In genomic region chr17:78112508-78113471, GRCh38 we compare ENCODE assay signal across 8 cellular contexts. TPM values are rescaled to one million over a fixed set of nuclear protein-coding genes. Genes with fewer than 3 reads are reported as not detected.
A peak's percentile ranks its signal among the peaks of the same experiment; 100 is the strongest.
DNase-seq lines count a peak whose midpoint lies in the region; ATAC-seq and TF ChIP-seq lines count a peak whose summit lies in the region.

No MANE protein-coding gene starts in this region.

- H3K36me3 ChIP-seq in NT2/D1 (ENCODE audit: insufficient read depth, insufficient read length, low read length) (peaks cover 69% of the 10 kb centered on the region), esophagus muscularis mucosa (peaks cover 0 to 54% (median 27%) of the 10 kb centered on the region in 4 donors), thymus (ENCODE audit: control insufficient read depth, insufficient read depth) (peaks cover 61% of the 10 kb centered on the region)

- H3K9me3 ChIP-seq in NT2/D1 (ENCODE audit: insufficient read depth, low read length), result no peaks in the 10 kb centered on the region
- H3K9me3 ChIP-seq in esophagus muscularis mucosa, result no peaks in the 10 kb centered on the region
- no peaks in the 10 kb centered on the region for H3K9me3 ChIP-seq in thymus (ENCODE audit: control insufficient read depth)

- H3K4me3 Mint-ChIP-seq in HFFc6 (no peak overlapping the region), nephron (no peak overlapping the region)
- no peak overlapping the region for H3K4me3 Mint-ChIP-seq in activated T-cell treated with anti-CD3 and anti-CD28 coated beads, Interleukin-2, amount 50 U/mL, for 24 hours

- H3K4me1 ChIP-seq in NT2/D1 (ENCODE audit: insufficient read depth, insufficient read length) (peaks cover 12% of the 10 kb centered on the region), esophagus muscularis mucosa (peaks cover 22 to 56% (median 29%) of the 10 kb centered on the region in 4 donors), thymus (ENCODE audit: control insufficient read depth, insufficient read depth, low read length) (peaks cover 4% of the 10 kb centered on the region)

- H3K9me3 Mint-ChIP-seq in HFFc6 (no peaks in the 10 kb centered on the region), nephron (no peaks in the 10 kb centered on the region)
- no peaks in the 10 kb centered on the region for H3K9me3 Mint-ChIP-seq in activated T-cell treated with anti-CD3 and anti-CD28 coated beads, Interleukin-2, amount 50 U/mL, for 24 hours

- peak overlapping the region; percentile 51 for H3K9ac ChIP-seq in NT2/D1 (ENCODE audit: insufficient read length, low read depth)

- H3K36me3 Mint-ChIP-seq in HFFc6 (ENCODE audit: low read depth), result no peaks in the 10 kb centered on the region
- peaks cover 73% of the 10 kb centered on the region for H3K36me3 Mint-ChIP-seq in activated T-cell treated with anti-CD3 and anti-CD28 coated beads, Interleukin-2, amount 50 U/mL, for 24 hours (ENCODE audit: low read depth)
- peaks cover 19% of the 10 kb centered on the region for H3K36me3 Mint-ChIP-seq in nephron (ENCODE audit: low read depth)

- TF ChIP-seq CTCF in HFFc6 (IDR thresholded peaks at IDR 0.05) (peak; percentile 100), esophagus muscularis mucosa (IDR thresholded peaks at IDR 0.05) (peak; percentile 98 to 100 (median 99)), nephron (IDR thresholded peaks at IDR 0.05; ENCODE audit: unreplicated experiment in 3 of 3) (peak; percentile 97 to 99 (median 99))

- no peaks in the 10 kb centered on the region for H3K27me3 ChIP-seq in NT2/D1 (ENCODE audit: insufficient read depth, insufficient read length)
- H3K27me3 ChIP-seq in esophagus muscularis mucosa, result no peaks in the 10 kb centered on the region
- no peaks in the 10 kb centered on the region for H3K27me3 ChIP-seq in thymus (ENCODE audit: control insufficient read depth, insufficient read depth)

- DNase-seq in DMS53 treated with DMSO at 0.1 percent for 48 hours (lab: John Stamatoyannopoulos, UW; ENCODE audit: unreplicated experiment) (peak; percentile 35), HFFc6 (peak; percentile 12), NT2/D1 (ENCODE audit: low read depth, low spot score) (no peak), esophagus muscularis mucosa (ENCODE audit: extremely low spot score) (no peak)
- peak; percentile 91 for DNase-seq in activated T-cell treated with anti-CD3 and anti-CD28 coated beads, Interleukin-2, amount 50 U/mL, for 24 hours

- peaks cover 6% of the 10 kb centered on the region for H3K27me3 Mint-ChIP-seq in HFFc6 (ENCODE audit: insufficient read depth)
- H3K27me3 Mint-ChIP-seq in activated T-cell treated with anti-CD3 and anti-CD28 coated beads, Interleukin-2, amount 50 U/mL, for 24 hours, result no peaks in the 10 kb centered on the region
- no peaks in the 10 kb centered on the region for H3K27me3 Mint-ChIP-seq in nephron (ENCODE audit: low read depth)

- TF ChIP-seq POLR2A in esophagus muscularis mucosa (IDR thresholded peaks at IDR 0.05; ENCODE audit: low read depth), result no peak

- no peak for ATAC-seq in HG03442 (IDR thresholded peaks at IDR 0.05; ENCODE audit: unreplicated experiment)

- peaks cover 11% of the 10 kb centered on the region for H3K4me1 Mint-ChIP-seq in HFFc6 (ENCODE audit: low read depth)
- H3K4me1 Mint-ChIP-seq in activated T-cell treated with anti-CD3 and anti-CD28 coated beads, Interleukin-2, amount 50 U/mL, for 24 hours (ENCODE audit: low read depth), result peaks cover 49% of the 10 kb centered on the region
- peaks cover 3% of the 10 kb centered on the region for H3K4me1 Mint-ChIP-seq in nephron

- 63% methylated on average over 28 of the region's 33 CpGs for WGBS in esophagus muscularis mucosa
- WGBS in thymus, result 73% methylated on average over 33 of the region's 33 CpGs

- no peak overlapping the region for H3K27ac ChIP-seq in esophagus muscularis mucosa (replicated peaks in 1 of 4)
- H3K27ac ChIP-seq in thymus (ENCODE audit: low read depth), result peak overlapping the region; percentile 60

- intact Hi-C loops in esophagus muscularis mucosa (cut with DNase I), result loop anchor here (2.0 to 5.0 kb wide), 2 partner anchors 60 to 140 kb away; no protein-coding TSS in a partner anchor

- H3K27ac Mint-ChIP-seq in HFFc6, result no peak overlapping the region
- H3K27ac Mint-ChIP-seq in activated T-cell treated with anti-CD3 and anti-CD28 coated beads, Interleukin-2, amount 50 U/mL, for 24 hours, result peak overlapping the region; percentile 86
- H3K27ac Mint-ChIP-seq in nephron, result peak overlapping the region in 1 of 3 experiments; percentile 42

- H3K4me3 ChIP-seq in NT2/D1 (ENCODE audit: insufficient read length, low read depth) (no peak overlapping the region), esophagus muscularis mucosa (no peak overlapping the region), thymus (ENCODE audit: low read length) (no peak overlapping the region)

- no peak for TF ChIP-seq EP300 in esophagus muscularis mucosa (IDR thresholded peaks at IDR 0.05)

RNA-seq across cellular contexts. Expression of gene TMC6, which starts 15.8 kb away (rescaled TPM):
- total RNA-seq in HFFc6 (2021; fragmentation: NEBNext Ultra II Directional; extraction: Animal tissue kit (Norgen Biotek cat#: 25700)), result under 1 TPM in 2 of 6 experiments, not detected in 4; 0.20 to 0.59 TPM
- 10 to 100 TPM; 14.4 to 21.4 (median 18.5) TPM for total RNA-seq in esophagus muscularis mucosa
- 174 TPM for polyA plus RNA-seq in thymus

RNA-seq across cellular contexts. Expression of gene TMC8, which starts 17.8 kb away (rescaled TPM):
- not detected for total RNA-seq in HFFc6 (2021; fragmentation: NEBNext Ultra II Directional; extraction: Animal tissue kit (Norgen Biotek cat#: 25700))
- 1 to 10 TPM; 1.3 to 5.3 (median 2.3) TPM for total RNA-seq in esophagus muscularis mucosa
- 196 TPM for polyA plus RNA-seq in thymus

RNA-seq across cellular contexts. Expression of gene C17orf99, which starts 33.4 kb away (rescaled TPM):
- not detected for total RNA-seq in HFFc6 (2021; fragmentation: NEBNext Ultra II Directional; extraction: Animal tissue kit (Norgen Biotek cat#: 25700))
- not detected for total RNA-seq in esophagus muscularis mucosa
- polyA plus RNA-seq in thymus, result 9.8 TPM

RNA-seq across cellular contexts. Expression of gene SYNGR2, which starts 55.6 kb away (rescaled TPM):
- total RNA-seq in HFFc6 (2021; fragmentation: NEBNext Ultra II Directional; extraction: Animal tissue kit (Norgen Biotek cat#: 25700)), result 100 to 1,000 TPM in 1 of 6 experiments, 10 to 100 TPM in 5; 44.6 to 104 (median 54.7) TPM
- 100 to 1,000 TPM in 2 of 4 donors, 10 to 100 TPM in 2; 63.1 to 164 (median 124) TPM for total RNA-seq in esophagus muscularis mucosa
- polyA plus RNA-seq in thymus, result 149 TPM

Comparison
In these comparisons a context has a peak if more than half of its experiments do, and no peak if none do; other contexts are left out.
1. DNase-seq: peak in DMS53 treated with DMSO at 0.1 percent for 48 hours (single experiment), HFFc6 (single experiment) and activated T-cell treated with anti-CD3 and anti-CD28 coated beads, Interleukin-2, amount 50 U/mL, for 24 hours (single experiment); none in NT2/D1 (single experiment) and esophagus muscularis mucosa (single experiment).
2. RNA of gene TMC6, which starts 15.8 kb away (total RNA-seq): 14.4 to 21.4 TPM in esophagus muscularis mucosa; 0.20 to 0.59 TPM in HFFc6; every median in the first group is over 4 times any median in the second.
3. Peak in every context shown above with its lines, with median percentiles within 50 percentile points of each other: CTCF ChIP-seq.